ENCODE assay signal across 25 cellular contexts in genomic region chr1:40247655-40248054, GRCh38. TPM values are rescaled to one million over a fixed set of nuclear protein-coding genes. Genes with fewer than 3 reads are reported as not detected.
DNase-seq lines count a peak whose midpoint lies in the region; ATAC-seq, FAIRE-seq and TF ChIP-seq lines count a peak whose summit lies in the region.
"Had no signal": no experiment of that assay in that cellular context is flagged by ENCODE, and none has a peak within 500 bp of the region (broad histone marks: within the 10 kb centered on the region; RNA-seq: fewer than 3 reads in every experiment).

TMCO2 (plus strand) TSS chr1:40247937; CDS start chr1:40247994, 57 bp downstream.

- no peak within 1 kb of the TSS for H2AFZ ChIP-seq in endothelial cell of umbilical vein (ENCODE audit: low read depth, low read length)

- H3K36me3 ChIP-seq in endothelial cell of umbilical vein (ENCODE audit: control insufficient read depth in 2 of 2, extremely low read depth in 1 of 2, insufficient read depth in 2 of 2, low read length in 2 of 2) (no peaks in the 10 kb centered on the region), right lobe of liver (no peaks in the 10 kb centered on the region)
- H3K36me3 ChIP-seq: BLaER1 treated with 17β-estradiol and CSF1 and Interleukin-3, amounts not matched to agents 10 nM and 100 nM had no signal

- POLR2A ChIA-PET in endothelial cell of umbilical vein (lab: Charles Lee): no interaction called here

- CTCF ChIA-PET in endothelial cell of umbilical vein (lab: Charles Lee): interaction anchor here (1.2 to 1.3 kb wide), 2 partner anchors 10 to 104 kb away, joined by 5 read pairs; partner anchors contain the start of gene ZMPSTE24

- peak within 1 kb of the TSS; percentile 42 for H3K4me2 ChIP-seq in endothelial cell of umbilical vein (ENCODE audit: insufficient read depth, low read length)
- H3K4me2 ChIP-seq: BLaER1 treated with 17β-estradiol and CSF1 and Interleukin-3, amounts not matched to agents 10 nM and 100 nM; KMS-11 had no signal

- DNase-seq in HuH-7 (ENCODE audit: low spot score) (peak; percentile 65), endothelial cell of umbilical vein (ENCODE audit: low read depth, low spot score) (peak; percentile 7), right lobe of liver (no peak), NCI-H510A (lab: John Stamatoyannopoulos, UW) (no peak), OCI-M1 (lab: John Stamatoyannopoulos, UW) (no peak)
- DNase-seq in effector CD8-positive, alpha-beta T cell (lab: John Stamatoyannopoulos, UW): no peak
- DNase-seq: ACHN; Calu3; CD4-positive, alpha-beta memory T cell; DMS153; GDM1; NCI-H1092 treated with DMSO at 0.1 percent for 48 hours; NCI-H1436 treated with DMSO at 0.1 percent for 48 hours; NCI-H1930; PC-3; RPMI8226; SHP77; T-cell had no signal

- no peak within 1 kb of the TSS for H3K4me3 ChIP-seq in endothelial cell of umbilical vein (replicated peaks in 1 of 3; ENCODE audit: insufficient read depth in 1 of 3, low read depth in 1 of 3, low read length in 3 of 3)
- no peak within 1 kb of the TSS for H3K4me3 ChIP-seq in right lobe of liver
- H3K4me3 ChIP-seq: BLaER1 treated with 17β-estradiol and CSF1 and Interleukin-3, amounts not matched to agents 10 nM and 100 nM had no signal

- no TSS peak for BruUV-seq in endothelial cell of umbilical vein (replicated peaks; lab: Mats Ljungman, UMichigan)

- H3K79me2 ChIP-seq in endothelial cell of umbilical vein (ENCODE audit: control insufficient read depth, insufficient read depth, low read length): no peaks in the 10 kb centered on the region

- TF ChIP-seq CTCF in endothelial cell of umbilical vein (IDR thresholded peaks at IDR 0.05; ENCODE audit: extremely low read depth in 1 of 2, insufficient read depth in 1 of 2, low read depth in 1 of 2, low read length in 2 of 2): no peak
- TF ChIP-seq CTCF in right lobe of liver (IDR thresholded peaks at IDR 0.05): no peak

- H3K27ac ChIP-seq in endothelial cell of umbilical vein (ENCODE audit: insufficient read depth, low read depth, low read length): peak within 1 kb of the TSS; percentile 61
- no peak within 1 kb of the TSS for H3K27ac ChIP-seq in right lobe of liver
- H3K27ac ChIP-seq: BLaER1 treated with 17β-estradiol and CSF1 and Interleukin-3, amounts not matched to agents 10 nM and 100 nM; KMS-11 had no signal

- H3K4me1 ChIP-seq in endothelial cell of umbilical vein (ENCODE audit: control insufficient read depth, extremely low read depth, insufficient read depth, low read length) (peaks cover 23% of the 10 kb centered on the region), right lobe of liver (no peaks in the 10 kb centered on the region)

- no peak for FAIRE-seq in endothelial cell of umbilical vein (lab: Jason Lieb, UNC)
- FAIRE-seq: GM18507, H1 had no signal

- H3K9ac ChIP-seq in endothelial cell of umbilical vein (replicated peaks; ENCODE audit: extremely low read depth, insufficient read depth, low read length): no peak within 1 kb of the TSS
- H3K9ac ChIP-seq: BLaER1 treated with 17β-estradiol and CSF1 and Interleukin-3, amounts not matched to agents 10 nM and 100 nM; KMS-11 had no signal

- no peaks in the 10 kb centered on the region for H3K9me1 ChIP-seq in endothelial cell of umbilical vein (replicated peaks; ENCODE audit: control insufficient read depth, extremely low read depth, insufficient read depth, low read length)

- no peaks in the 10 kb centered on the region for H3K27me3 ChIP-seq in endothelial cell of umbilical vein (ENCODE audit: control insufficient read depth in 2 of 2, insufficient read depth in 2 of 2, low read length in 2 of 2)
- H3K27me3 ChIP-seq in right lobe of liver: no peaks in the 10 kb centered on the region
- H3K27me3 ChIP-seq: BLaER1 treated with 17β-estradiol and CSF1 and Interleukin-3, amounts not matched to agents 10 nM and 100 nM had no signal

- 33% methylated on average over 1 of the region's 1 CpG for WGBS in right lobe of liver (ENCODE audit: insufficient coverage, low coverage, low lambda C conversion rate, missing lambda C conversion rate)

- no peaks in the 10 kb centered on the region for H4K20me1 ChIP-seq in endothelial cell of umbilical vein (replicated peaks; ENCODE audit: control insufficient read depth, extremely low read depth, insufficient read depth, low read length)
- H4K20me1 ChIP-seq: BLaER1 treated with 17β-estradiol and CSF1 and Interleukin-3, amounts not matched to agents 10 nM and 100 nM had no signal

- H3K9me3 ChIP-seq in endothelial cell of umbilical vein (replicated peaks; ENCODE audit: control insufficient read depth, insufficient read depth, low read length): no peaks in the 10 kb centered on the region
- no peaks in the 10 kb centered on the region for H3K9me3 ChIP-seq in right lobe of liver
- H3K9me3 ChIP-seq: BLaER1 treated with 17β-estradiol and CSF1 and Interleukin-3, amounts not matched to agents 10 nM and 100 nM had no signal

- intact Hi-C loops in endothelial cell of umbilical vein (cut with micrococcal nuclease) (no loop called here), right lobe of liver (cut with DNase I) (no loop called here)

- dilution Hi-C loops in endothelial cell of umbilical vein (cut with MboI; ENCODE audit: extremely low pct_ligation_motif_present, low sequenced_read_pairs): no loop called here

- no peak for TF ChIP-seq POLR2A in endothelial cell of umbilical vein (IDR thresholded peaks at IDR 0.05; ENCODE audit: low read depth, low read length)
- TF ChIP-seq POLR2A in right lobe of liver (IDR thresholded peaks at IDR 0.05): no peak

- ATAC-seq in right lobe of liver: peak in 3 of 4 donors; percentile 17 to 59 (median 23)
- no peak for ATAC-seq in GM18873 (IDR thresholded peaks at IDR 0.05; ENCODE audit: low FRiP score, unreplicated experiment)
- ATAC-seq: PC-3, SK-N-SH treated with all-trans-retinoic acid at 6 μM for 48 hours, T-cell had no signal

TF ChIP-seq in endothelial cell of umbilical vein, 7 proteins besides CTCF, POLR2A, EP300 and RAD21:
- TF ChIP-seq MAX (IDR thresholded peaks at IDR 0.05; ENCODE audit: insufficient read depth, insufficient read length): no peak
TF ChIP-seq in endothelial cell of umbilical vein: peak in this region for 0.

RNA-seq across cellular contexts. Expression of gene TMCO2, which starts in this region (rescaled TPM):
- total RNA-seq in endothelial cell of umbilical vein (not detected in 2 replicates), right lobe of liver (not detected)
- polyA plus RNA-seq in endothelial cell of umbilical vein: not detected in 2 replicates
- not detected in 2 replicates for polyA plus RNA-seq in endothelial cell of umbilical vein (2011; cell fraction: cytosol; rRNA removed)
- not detected in 2 replicates for polyA plus RNA-seq in endothelial cell of umbilical vein (2011; cell fraction: nucleus; rRNA removed)
- not detected in 2 replicates for polyA plus RNA-seq in endothelial cell of umbilical vein (2012)
- polyA minus RNA-seq in endothelial cell of umbilical vein: not detected in 2 replicates
- polyA minus RNA-seq in endothelial cell of umbilical vein (2011; cell fraction: cytosol; rRNA and poly(A)+ RNA removed): not detected
- polyA minus RNA-seq in endothelial cell of umbilical vein (2011; cell fraction: nucleus; rRNA and poly(A)+ RNA removed): not detected in 2 replicates
- total RNA-seq: Calu3, H1, NCI-H460, PC-3, T-cell had no signal
- polyA plus RNA-seq: CD4-positive, alpha-beta memory T cell; H1 had no signal

Comparison
In these comparisons a context has a peak if more than half of its experiments do, and no peak if none do; other contexts are left out.
1. Peak in DNase-seq, H3K27ac ChIP-seq and H3K4me2 ChIP-seq in endothelial cell of umbilical vein; RNA of the gene not detected or under 1 TPM.
2. Peak in ATAC-seq in right lobe of liver; RNA of the gene not detected or under 1 TPM.